21 cellular contexts compared by ENCODE assay signal in genomic region chr4:116588783-116589182, GRCh38.
DNase-seq lines count a peak whose midpoint lies in the region; ATAC-seq, FAIRE-seq and TF ChIP-seq lines count a peak whose summit lies in the region.
"Had no signal": no experiment of that assay in that cellular context is flagged by ENCODE, and none has a peak within 500 bp of the region (broad histone marks: within the 10 kb centered on the region; RNA-seq: fewer than 3 reads in every experiment).

No MANE protein-coding gene starts in this region.

- no peaks in the 10 kb centered on the region for H3K9me3 Mint-ChIP-seq in neural progenitor cell
- H3K9me3 Mint-ChIP-seq: CD8-positive, alpha-beta T cell had no signal

- BruUV-seq in IMR-90 (replicated peaks; lab: Mats Ljungman, UMichigan) = no TSS peak

- H3K79me2 ChIP-seq in neural progenitor cell (ENCODE audit: low read depth) = no peaks in the 10 kb centered on the region

- TF ChIP-seq POLR2A in A549 (IDR thresholded peaks at IDR 0.05; ENCODE audit: low read length) (no peak), IMR-90 (IDR thresholded peaks at IDR 0.05; ENCODE audit: low read depth, low read length) (no peak), esophagus squamous epithelium (IDR thresholded peaks at IDR 0.05) (no peak)

- no peak overlapping the region for H3K4ac ChIP-seq in IMR-90 (ENCODE audit: low read depth, low read length)

- H4K8ac ChIP-seq in IMR-90 (ENCODE audit: low read depth in 2 of 2, low read length in 2 of 2) = no peak overlapping the region

- H2AFZ ChIP-seq in IMR-90 (replicated peaks; ENCODE audit: low read length, poor library complexity) (no peak overlapping the region), neural progenitor cell (replicated peaks) (peak overlapping the region; percentile 40)

- no peak overlapping the region for H3K18ac ChIP-seq in IMR-90 (ENCODE audit: low read depth, low read length)

- no peak for TF ChIP-seq EP300 in A549 (IDR thresholded peaks at IDR 0.05)

- dilution Hi-C loops in IMR-90 (cut with HindIII; ENCODE audit: low sequenced_read_pairs, unreplicated experiment) = no loop called here

- H2BK120ac ChIP-seq in IMR-90 (ENCODE audit: low read depth, low read length) = no peak overlapping the region

- no peak overlapping the region for H2AK5ac ChIP-seq in IMR-90 (ENCODE audit: low read depth, low read length)

- ATAC-seq in A549 (no peak), IMR-90 (ENCODE audit: low read depth) (no peak)
- ATAC-seq: CD8-positive, alpha-beta T cell had no signal

- H2AK9ac ChIP-seq in IMR-90 (replicated peaks; ENCODE audit: low read depth, low read length, poor library complexity) = no peak overlapping the region

- no peak overlapping the region for H4K5ac ChIP-seq in IMR-90 (ENCODE audit: low read depth, low read length)

- intact Hi-C loops in IMR-90 (cut with micrococcal nuclease) = no loop called here
- intact Hi-C loops in esophagus squamous epithelium (cut with DNase I) = no loop called here

- H2BK20ac ChIP-seq in IMR-90 (ENCODE audit: low read depth, low read length) = no peak overlapping the region

- H4K20me1 ChIP-seq in IMR-90 (ENCODE audit: insufficient read depth, low read length) (no peaks in the 10 kb centered on the region), neural progenitor cell (ENCODE audit: low read depth) (no peaks in the 10 kb centered on the region)
- H4K20me1 ChIP-seq: BLaER1 treated with 17β-estradiol and CSF1 and Interleukin-3, amounts not matched to agents 10 nM and 100 nM had no signal

- DNase-seq in A549 (ENCODE audit: low read depth in 1 of 2, low spot score in 1 of 2) = no peak
- no peak for DNase-seq in IMR-90
- no peak for DNase-seq in neural progenitor cell (ENCODE audit: low spot score)
- no peak for DNase-seq in esophagus squamous epithelium (lab: John Stamatoyannopoulos, UW)
- DNase-seq in activated CD4-positive, CD25-positive, alpha-beta regulatory T cell (lab: John Stamatoyannopoulos, UW) = no peak
- DNase-seq: 8988T; AML-193; Caco-2; Calu3; CD4-positive, alpha-beta T cell; CD8-positive, alpha-beta T cell; DMS79 treated with DMSO at 0.1 percent for 48 hours; GF-D8 had no signal

- H2BK15ac ChIP-seq in IMR-90 (ENCODE audit: low read depth, low read length) = no peak overlapping the region

- H3F3A ChIP-seq in neural progenitor cell (ENCODE audit: low read depth) = no peaks in the 10 kb centered on the region

- peaks cover 10% of the 10 kb centered on the region for H3K4me1 Mint-ChIP-seq in neural progenitor cell
- H3K4me1 Mint-ChIP-seq: B cell had no signal

- H3K9ac ChIP-seq in IMR-90 (ENCODE audit: low read depth, low read length) = no peak overlapping the region
- no peak overlapping the region for H3K9ac ChIP-seq in neural progenitor cell
- H3K9ac ChIP-seq: BLaER1 treated with 17β-estradiol and CSF1 and Interleukin-3, amounts not matched to agents 10 nM and 100 nM had no signal

- H3K4me1 ChIP-seq in A549 (no peaks in the 10 kb centered on the region), IMR-90 (ENCODE audit: control insufficient read depth, insufficient read depth, low read length) (no peaks in the 10 kb centered on the region), neural progenitor cell (no peaks in the 10 kb centered on the region), esophagus squamous epithelium (no peaks in the 10 kb centered on the region)
- H3K4me1 ChIP-seq: BLaER1 treated with 17β-estradiol and CSF1 and Interleukin-3, amounts not matched to agents 10 nM and 100 nM; Caco-2 had no signal

- H3K27ac Mint-ChIP-seq in neural progenitor cell = no peak overlapping the region
- H3K27ac Mint-ChIP-seq: B cell; CD4-positive, alpha-beta T cell; CD8-positive, alpha-beta T cell had no signal

- H3K9me3 ChIP-seq in A549 = no peaks in the 10 kb centered on the region
- H3K9me3 ChIP-seq in IMR-90 (ENCODE audit: control insufficient read depth, insufficient read depth, low read length) = no peaks in the 10 kb centered on the region
- H3K9me3 ChIP-seq in neural progenitor cell (ENCODE audit: low read depth) = no peaks in the 10 kb centered on the region
- H3K9me3 ChIP-seq in esophagus squamous epithelium = no peaks in the 10 kb centered on the region
- H3K9me3 ChIP-seq: BLaER1 treated with 17β-estradiol and CSF1 and Interleukin-3, amounts not matched to agents 10 nM and 100 nM; Caco-2 had no signal

- no peak overlapping the region for H3K4me2 ChIP-seq in A549
- no peak overlapping the region for H3K4me2 ChIP-seq in IMR-90 (ENCODE audit: low read depth, low read length)
- no peak overlapping the region for H3K4me2 ChIP-seq in neural progenitor cell
- H3K4me2 ChIP-seq: BLaER1 treated with 17β-estradiol and CSF1 and Interleukin-3, amounts not matched to agents 10 nM and 100 nM had no signal

- no peaks in the 10 kb centered on the region for H3K79me1 ChIP-seq in IMR-90 (ENCODE audit: low read depth in 1 of 2, low read length in 2 of 2)

- peaks cover 2% of the 10 kb centered on the region for H3K27me3 Mint-ChIP-seq in neural progenitor cell (ENCODE audit: insufficient read depth, low read depth)
- H3K27me3 Mint-ChIP-seq: B cell; CD4-positive, alpha-beta T cell had no signal

- H3K36me3 ChIP-seq in IMR-90 (ENCODE audit: control insufficient read depth, insufficient read depth, low read length) (no peaks in the 10 kb centered on the region), neural progenitor cell (no peaks in the 10 kb centered on the region), esophagus squamous epithelium (no peaks in the 10 kb centered on the region)
- H3K36me3 ChIP-seq: BLaER1 treated with 17β-estradiol and CSF1 and Interleukin-3, amounts not matched to agents 10 nM and 100 nM had no signal

- no peaks in the 10 kb centered on the region for H3K36me3 Mint-ChIP-seq in neural progenitor cell
- H3K36me3 Mint-ChIP-seq: CD8-positive, alpha-beta T cell had no signal

- no peak for FAIRE-seq in A549 (lab: Jason Lieb, UNC)
- FAIRE-seq: A204.1, D721Med, G401.6, GM12891, GM19239 had no signal

- H3K27ac ChIP-seq in A549 (no peak overlapping the region), IMR-90 (ENCODE audit: insufficient read depth, low read length) (no peak overlapping the region), neural progenitor cell (no peak overlapping the region), esophagus squamous epithelium (no peak overlapping the region)
- H3K27ac ChIP-seq: BLaER1 treated with 17β-estradiol and CSF1 and Interleukin-3, amounts not matched to agents 10 nM and 100 nM; C4-2B had no signal

- no peak for TF ChIP-seq RAD21 in A549 (conservative IDR thresholded peaks at IDR 0.05 in 1 of 2, IDR thresholded peaks at IDR 0.05 in 1 of 2)
- TF ChIP-seq RAD21 in IMR-90 (IDR thresholded peaks at IDR 0.05; ENCODE audit: low read length) = no peak

- CTCF ChIA-PET in A549 (lab: Yijun Ruan, JAX) = no interaction called here
- CTCF ChIA-PET in IMR-90 (lab: Yijun Ruan, JAX) = no interaction called here

- H3K56ac ChIP-seq in IMR-90 (ENCODE audit: extremely low read depth, insufficient read depth, low read length) = no peak overlapping the region

- in situ Hi-C loops in IMR-90 (cut with MboI; ENCODE audit: low sequenced_read_pairs) = no loop called here

- H4K91ac ChIP-seq in IMR-90 (ENCODE audit: insufficient read depth, low read depth, low read length) = no peak overlapping the region

- no peak overlapping the region for H3K14ac ChIP-seq in IMR-90 (replicated peaks; ENCODE audit: low read depth, low read length)

- H3K27me3 ChIP-seq in IMR-90 (ENCODE audit: control insufficient read depth, insufficient read depth, low read length) (no peaks in the 10 kb centered on the region), neural progenitor cell (no peaks in the 10 kb centered on the region), esophagus squamous epithelium (no peaks in the 10 kb centered on the region)
- H3K27me3 ChIP-seq: BLaER1 treated with 17β-estradiol and CSF1 and Interleukin-3, amounts not matched to agents 10 nM and 100 nM had no signal

- H3K4me3 ChIP-seq in A549 (no peak overlapping the region), IMR-90 (ENCODE audit: insufficient read depth, low read depth, low read length) (no peak overlapping the region), neural progenitor cell (no peak overlapping the region), esophagus squamous epithelium (no peak overlapping the region)
- H3K4me3 ChIP-seq: BLaER1 treated with 17β-estradiol and CSF1 and Interleukin-3, amounts not matched to agents 10 nM and 100 nM had no signal

- POLR2A ChIA-PET in A549 (lab: Yijun Ruan, JAX) (no interaction called here), IMR-90 (lab: Charles Lee; ENCODE audit: unreplicated experiment) (no interaction called here)

- no peak for TF ChIP-seq CTCF in A549 (IDR thresholded peaks at IDR 0.05)
- TF ChIP-seq CTCF in IMR-90 (conservative IDR thresholded peaks at IDR 0.05; ENCODE audit: low read depth, low read length) = no peak
- TF ChIP-seq CTCF in neural progenitor cell (IDR thresholded peaks at IDR 0.05) = no peak
- no peak for TF ChIP-seq CTCF in esophagus squamous epithelium (IDR thresholded peaks at IDR 0.05)

- no peaks in the 10 kb centered on the region for H3K9me1 ChIP-seq in IMR-90 (ENCODE audit: insufficient read depth, low read length)

- no peak overlapping the region for H3K4me3 Mint-ChIP-seq in neural progenitor cell
- H3K4me3 Mint-ChIP-seq: B cell; CD4-positive, alpha-beta T cell; CD8-positive, alpha-beta T cell had no signal

- H2BK5ac ChIP-seq in IMR-90 (ENCODE audit: low read depth, low read length, poor library complexity, severe bottlenecking) = no peak overlapping the region

- no peak overlapping the region for H3K23ac ChIP-seq in IMR-90 (ENCODE audit: low read depth, low read length)

TF ChIP-seq in A549, 52 proteins besides CTCF, POLR2A, EP300 and RAD21:
- TF ChIP-seq MAFK (IDR thresholded peaks at IDR 0.05; ENCODE audit: partially characterized antibody) (peak; percentile 26), CBX2 (IDR thresholded peaks at IDR 0.05; ENCODE audit: borderline replicate concordance, low read depth) (no peak), NR3C1 (IDR thresholded peaks at IDR 0.05) (no peak), TFCP2L1 (CRISPR knock-in tag; IDR thresholded peaks at IDR 0.05) (no peak), KDM1A (IDR thresholded peaks at IDR 0.05; ENCODE audit: low read depth) (no peak), SMC3 (IDR thresholded peaks at IDR 0.05) (no peak)

TF ChIP-seq in IMR-90, 13 proteins besides CTCF, POLR2A, EP300 and RAD21:
- TF ChIP-seq CEBPB (IDR thresholded peaks at IDR 0.05; ENCODE audit: low read depth, low read length) = no peak
- TF ChIP-seq MXI1 (IDR thresholded peaks at IDR 0.05; ENCODE audit: borderline replicate concordance, low read depth, low read length) = no peak
- no peak for TF ChIP-seq CHD1 (IDR thresholded peaks at IDR 0.05; ENCODE audit: low read depth, low read length)
- TF ChIP-seq MAFK (IDR thresholded peaks at IDR 0.05; ENCODE audit: low read depth, low read length) = peak; percentile 57
